ENCODE assay signal across 8 cellular contexts in the genomic region with DNA sequence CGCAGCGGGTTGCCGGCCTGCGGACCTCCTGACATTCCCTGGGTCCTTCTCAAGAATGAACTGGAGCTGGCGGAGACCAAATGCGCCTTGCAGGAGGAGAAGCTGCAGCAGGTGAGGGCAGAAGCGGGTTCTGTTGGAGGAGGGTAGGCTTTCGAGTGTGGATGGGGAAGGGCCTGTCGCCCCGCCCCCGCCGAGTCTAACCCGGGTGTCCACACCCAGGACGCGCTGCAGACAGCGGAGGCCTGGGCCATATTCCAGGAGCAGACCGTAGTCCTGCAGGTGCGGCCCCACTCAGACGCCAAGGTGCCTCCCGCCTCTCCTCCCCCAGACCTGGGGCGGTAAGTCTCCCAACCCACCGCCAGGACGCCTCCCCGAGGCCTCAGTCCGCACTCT.
A peak's percentile ranks its signal among the peaks of the same experiment; 100 is the strongest.
DNase-seq lines count a peak whose midpoint lies in the region; ATAC-seq and TF ChIP-seq lines count a peak whose summit lies in the region.
"Not testable (repeated sequence)": the region's sequence is repeated elsewhere in the genome, so short reads cannot be mapped to it uniquely, and the experiment has no call there.

No MANE protein-coding gene starts in this region.

- CTCF ChIA-PET in SK-N-SH (lab: Yijun Ruan, JAX) = not testable (repeated sequence)

- not testable (repeated sequence) for H3K36me3 ChIP-seq in SK-N-SH (replicated peaks in 1 of 2; ENCODE audit: control insufficient read depth in 1 of 2, insufficient read depth in 2 of 2, low read length in 1 of 2); neural cell (ENCODE audit: insufficient read depth, low read length); transverse colon

- WGBS in SK-N-SH (ENCODE audit: low lambda C conversion rate) = no CpG with 5 or more reads among the region's 25 CpGs
- WGBS in transverse colon (ENCODE audit: low coverage in 1 of 2), 2 donors = no CpG with 5 or more reads among the region's 25 CpGs

- H2AFZ ChIP-seq in SK-N-SH (ENCODE audit: low read depth); neural cell (ENCODE audit: low read depth, low read length): not testable (repeated sequence)

- not testable (repeated sequence) for TF ChIP-seq RAD21 in SK-N-SH (IDR thresholded peaks at IDR 0.05; ENCODE audit: low read length); neural cell (conservative IDR thresholded peaks at IDR 0.05)

- not testable (repeated sequence) for TF ChIP-seq POLR2A in transverse colon (IDR thresholded peaks at IDR 0.05)

- H3K9me3 ChIP-seq in SK-N-SH; neural cell (ENCODE audit: low read length); transverse colon: not testable (repeated sequence)

- H3K27ac Mint-ChIP-seq in activated naive CD4-positive, alpha-beta T cell treated with anti-CD3 and anti-CD28 coated beads, Interleukin-2, amount 50 U/mL, for 72 hours = not testable (repeated sequence)

- intact Hi-C loops in transverse colon (cut with DNase I; ENCODE audit: low total_unique reads) = not testable (repeated sequence)

- in situ Hi-C loops in transverse colon (cut with MboI; ENCODE audit: low pct_ligation_motif_present in 1 of 4, low pct_unique_long_range_greater_than_20kb in 1 of 4, low sequenced_read_pairs in 3 of 4) = loop anchor here in 1 of 4 donors (25.0 kb wide), 1 partner anchor 116 kb away; no protein-coding TSS in a partner anchor

- not testable (repeated sequence) for TF ChIP-seq EP300 in SK-N-SH (IDR thresholded peaks at IDR 0.05; ENCODE audit: borderline replicate concordance in 1 of 2, low read depth in 1 of 2, low read length in 1 of 2); neural cell (conservative IDR thresholded peaks at IDR 0.05; ENCODE audit: poor library complexity, severe bottlenecking); transverse colon (IDR thresholded peaks at IDR 0.05; ENCODE audit: low read depth)

- H3K79me2 ChIP-seq in SK-N-SH (ENCODE audit: insufficient read depth); neural cell (replicated peaks; ENCODE audit: insufficient read depth, low read length): not testable (repeated sequence)

- not testable (repeated sequence) for H3K4me1 ChIP-seq in SK-N-SH (ENCODE audit: control insufficient read depth in 1 of 2, insufficient read depth in 2 of 2, low read depth in 1 of 2, low read length in 1 of 2); foreskin keratinocyte
- peaks cover 5 to 14% (median 10%) of the 10 kb centered on the region in 4 donors for H3K4me1 ChIP-seq in transverse colon

- H3K9me2 ChIP-seq in SK-N-SH; neural cell (ENCODE audit: insufficient read depth, low read length): not testable (repeated sequence)

- POLR2A ChIA-PET in SK-N-SH (lab: Yijun Ruan, JAX) = not testable (repeated sequence)

- not testable (repeated sequence) for H4K20me1 ChIP-seq in SK-N-SH (ENCODE audit: insufficient read depth); neural cell (ENCODE audit: insufficient read depth)

- H3K4me2 ChIP-seq in SK-N-SH = peak overlapping the region; percentile 60; the same call in 1 of the 2 replicates
- not testable (repeated sequence) for H3K4me2 ChIP-seq in neural cell (ENCODE audit: low read length)

- not testable (repeated sequence) for DNase-seq in SK-N-SH; activated naive CD4-positive, alpha-beta T cell treated with anti-CD3 and anti-CD28 coated beads, Interleukin-2, amount 50 U/mL, for 72 hours (ENCODE audit: low spot score in 2 of 2); foreskin keratinocyte; transverse colon

- TF ChIP-seq CTCF in SK-N-SH (IDR thresholded peaks at IDR 0.05); foreskin keratinocyte (conservative IDR thresholded peaks at IDR 0.05); neural cell (IDR thresholded peaks at IDR 0.05; ENCODE audit: poor library complexity, severe bottlenecking); transverse colon (IDR thresholded peaks at IDR 0.05): not testable (repeated sequence)

- ATAC-seq in GM18517 (IDR thresholded peaks at IDR 0.05; ENCODE audit: unreplicated experiment) (peak; percentile 26), GM21786 (IDR thresholded peaks at IDR 0.05; ENCODE audit: unreplicated experiment) (peak; percentile 9), HG03108 (IDR thresholded peaks at IDR 0.05; ENCODE audit: unreplicated experiment) (peak; percentile 14), foreskin keratinocyte (peak; percentile 10)
- ATAC-seq in activated naive CD4-positive, alpha-beta T cell treated with anti-CD3 and anti-CD28 coated beads, Interleukin-2, amount 50 U/mL, for 72 hours = peak; percentile 30 to 33

- not testable (repeated sequence) for H3K27ac ChIP-seq in SK-N-SH (ENCODE audit: low read depth in 2 of 2, low read length in 1 of 2); foreskin keratinocyte; neural cell (ENCODE audit: low read length)
- peak overlapping the region; percentile 28 to 91 (median 85) for H3K27ac ChIP-seq in transverse colon

- H3K9ac ChIP-seq in SK-N-SH; neural cell (ENCODE audit: low read length): not testable (repeated sequence)

- H3K4me3 ChIP-seq in SK-N-SH (ENCODE audit: low read depth in 2 of 2, low read length in 1 of 2) = peak overlapping the region; percentile 37; a peak in 3 of 4 replicates
- peak overlapping the region; percentile 66 for H3K4me3 ChIP-seq in neural cell (ENCODE audit: low read length)
- H3K4me3 ChIP-seq in transverse colon = peak overlapping the region in 3 of 4 donors; percentile 45 to 58 (median 46)

- H3K9me3 Mint-ChIP-seq in activated naive CD4-positive, alpha-beta T cell treated with anti-CD3 and anti-CD28 coated beads, Interleukin-2, amount 50 U/mL, for 72 hours = not testable (repeated sequence)

- not testable (repeated sequence) for H3K27me3 ChIP-seq in SK-N-SH (ENCODE audit: insufficient read depth); foreskin keratinocyte; neural cell (ENCODE audit: insufficient read depth, low read depth, low read length); transverse colon

- H3K36me3 Mint-ChIP-seq in activated naive CD4-positive, alpha-beta T cell treated with anti-CD3 and anti-CD28 coated beads, Interleukin-2, amount 50 U/mL, for 72 hours = not testable (repeated sequence)

- H3F3A ChIP-seq in SK-N-SH (replicated peaks; ENCODE audit: insufficient read depth); neural cell (ENCODE audit: insufficient read depth, low read length, poor library complexity, severe bottlenecking): not testable (repeated sequence)
